9 cellular contexts compared by ENCODE assay signal in the genomic region with DNA sequence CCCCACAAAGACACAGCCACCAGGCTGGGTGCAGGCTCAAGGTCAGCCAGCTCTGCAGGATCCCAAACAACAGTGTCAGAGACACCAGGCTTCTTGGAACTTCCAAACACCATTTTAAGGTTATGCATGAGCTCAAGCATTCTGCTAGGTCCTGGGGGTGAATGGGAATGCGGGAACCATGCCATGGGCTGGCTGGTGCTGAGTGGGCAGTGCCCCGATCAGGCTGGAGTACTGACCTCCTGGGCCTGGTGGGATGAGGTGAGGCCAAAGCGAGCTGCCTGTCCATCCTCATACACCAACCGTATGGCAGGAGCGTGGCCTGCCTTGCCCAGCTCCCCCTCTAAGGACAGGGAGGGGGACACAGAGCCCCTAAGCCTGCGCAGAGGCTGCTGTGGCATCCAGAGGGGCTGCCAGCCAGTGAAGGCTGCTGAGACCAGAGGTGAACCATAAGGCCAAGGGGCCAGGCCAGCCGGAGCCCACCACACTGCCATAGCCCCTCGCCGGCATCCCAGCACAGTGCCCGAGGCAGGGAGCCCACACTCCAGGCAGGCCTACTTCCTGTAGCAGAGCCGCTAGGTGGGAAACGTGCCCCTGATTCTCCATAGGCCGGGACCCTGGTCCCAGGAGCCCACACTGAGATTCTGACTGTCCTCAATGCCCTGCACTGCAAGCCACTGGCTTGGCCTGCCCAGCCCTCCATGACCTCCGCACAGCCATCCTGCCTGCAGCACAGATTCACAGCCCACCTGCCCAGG.
DNase-seq lines count a peak whose midpoint lies in the region; ATAC-seq and TF ChIP-seq lines count a peak whose summit lies in the region.
"Had no signal": no experiment of that assay in that cellular context is flagged by ENCODE, and none has a peak within 500 bp of the region (broad histone marks: within the 10 kb centered on the region; RNA-seq: fewer than 3 reads in every experiment).

No MANE protein-coding gene starts in this region.

- ATAC-seq in DND-41 (ENCODE audit: insufficient read depth, low read depth): no peak
- ATAC-seq in activated CD8-positive, alpha-beta T cell treated with anti-CD3 and anti-CD28 coated beads for 36 hours: no peak
- ATAC-seq in heart right ventricle: peak in 2 of 8 donors; percentile 2 to 12
- peak in 2 of 4 donors; percentile 2 for ATAC-seq in psoas muscle
- no peak for ATAC-seq in GM18505 (IDR thresholded peaks at IDR 0.05; ENCODE audit: unreplicated experiment)

- H3K36me3 ChIP-seq in DND-41 (ENCODE audit: insufficient read depth, low read length) (peaks cover 70% of the 10 kb centered on the region), heart right ventricle (no peaks in the 10 kb centered on the region), psoas muscle (ENCODE audit: insufficient read depth in 1 of 2, low read depth in 1 of 2) (no peaks in the 10 kb centered on the region)

- H3K4me2 ChIP-seq in DND-41 (ENCODE audit: insufficient read depth, low read length): peak overlapping the region; percentile 73

- H2AFZ ChIP-seq in DND-41 (ENCODE audit: low read depth, low read length): no peak overlapping the region

- H3K4me3 ChIP-seq in DND-41 (ENCODE audit: low read depth in 1 of 2, low read length in 2 of 2): peak overlapping the region in 1 of 2 experiments; percentile 59; a peak in 2 of 4 replicates
- H3K4me3 ChIP-seq in heart right ventricle: peak overlapping the region in 1 of 10 donors; percentile 58
- no peak overlapping the region for H3K4me3 ChIP-seq in psoas muscle

- no peak for TF ChIP-seq CTCF in DND-41 (IDR thresholded peaks at IDR 0.05; ENCODE audit: borderline replicate concordance, extremely low read depth, low read length, poor library complexity, severe bottlenecking)
- TF ChIP-seq CTCF in activated CD8-positive, alpha-beta T cell treated with anti-CD3 and anti-CD28 coated beads for 36 hours (IDR thresholded peaks at IDR 0.05): no peak
- peak in 1 of 9 donors; percentile 2 for TF ChIP-seq CTCF in heart right ventricle (IDR thresholded peaks at IDR 0.05)
- no peak for TF ChIP-seq CTCF in psoas muscle (IDR thresholded peaks at IDR 0.05)

- POLR2A ChIA-PET in activated CD8-positive, alpha-beta T cell treated with anti-CD3 and anti-CD28 coated beads for 36 hours (lab: Charles Lee): interaction anchor here (0.8 to 0.9 kb wide), 3 partner anchors 34 to 137 kb away, joined by 3 to 4 read pairs (median 3); no protein-coding TSS in a partner anchor

- DNase-seq in DND-41: no peak
- DNase-seq in activated CD8-positive, alpha-beta T cell treated with anti-CD3 and anti-CD28 coated beads for 36 hours: no peak
- no peak for DNase-seq in heart right ventricle
- peak in 1 of 2 donors; percentile 58 for DNase-seq in psoas muscle
- no peak for DNase-seq in D341Med (ENCODE audit: low spot score)
- DNase-seq in stimulated activated CD4-positive, alpha-beta T cell treated with anti-CD3 and anti-CD28 coated beads, Interleukin-4, amount 100 ng/mL, for 1 hour: no peak
- DNase-seq in NCI-H69 (lab: John Stamatoyannopoulos, UW): no peak
- DNase-seq: NCI-H2081 treated with DMSO at 0.1 percent for 48 hours had no signal

- peaks cover 2% of the 10 kb centered on the region for H3K36me3 Mint-ChIP-seq in activated CD8-positive, alpha-beta T cell treated with anti-CD3 and anti-CD28 coated beads for 36 hours (ENCODE audit: low read depth)

- no peaks in the 10 kb centered on the region for H3K9me3 Mint-ChIP-seq in activated CD8-positive, alpha-beta T cell treated with anti-CD3 and anti-CD28 coated beads for 36 hours

- peaks cover 72% of the 10 kb centered on the region for H3K4me1 Mint-ChIP-seq in activated CD8-positive, alpha-beta T cell treated with anti-CD3 and anti-CD28 coated beads for 36 hours (ENCODE audit: low read depth)

- peaks cover 99% of the 10 kb centered on the region for H3K79me2 ChIP-seq in DND-41 (ENCODE audit: insufficient read depth, low read length)

- peaks cover 93% of the 10 kb centered on the region for H4K20me1 ChIP-seq in DND-41 (ENCODE audit: insufficient read depth, low read length)

- intact Hi-C loops in activated CD8-positive, alpha-beta T cell treated with anti-CD3 and anti-CD28 coated beads for 36 hours (cut with micrococcal nuclease): loop anchor here (5.0 kb wide), 1 partner anchor 36 kb away; no protein-coding TSS in a partner anchor
- intact Hi-C loops in heart right ventricle (cut with DNase I) (loop anchor here in 1 of 10 donors (5.0 kb wide), 1 partner anchor 131 kb away; no protein-coding TSS in a partner anchor), psoas muscle (cut with DNase I) (no loop called here)

- H3K27me3 Mint-ChIP-seq in activated CD8-positive, alpha-beta T cell treated with anti-CD3 and anti-CD28 coated beads for 36 hours: peaks cover 2% of the 10 kb centered on the region

- peak overlapping the region; percentile 94 for H3K27ac Mint-ChIP-seq in activated CD8-positive, alpha-beta T cell treated with anti-CD3 and anti-CD28 coated beads for 36 hours

- H3K27me3 ChIP-seq in DND-41 (ENCODE audit: insufficient read depth, low read length, poor library complexity): no peaks in the 10 kb centered on the region
- H3K27me3 ChIP-seq in heart right ventricle: no peaks in the 10 kb centered on the region
- no peaks in the 10 kb centered on the region for H3K27me3 ChIP-seq in psoas muscle (ENCODE audit: insufficient read depth in 3 of 3, low read length in 2 of 3)

- H3K27ac ChIP-seq in DND-41 (ENCODE audit: low read length) (peak overlapping the region; percentile 94), heart right ventricle (peak overlapping the region; percentile 36 to 96 (median 76)), psoas muscle (peak overlapping the region; percentile 86)

- TF ChIP-seq POLR2A in GM18505 (IDR thresholded peaks at IDR 0.05; ENCODE audit: borderline replicate concordance, extremely low read depth, insufficient read depth, insufficient read length): no peak

- CTCF ChIA-PET in activated CD8-positive, alpha-beta T cell treated with anti-CD3 and anti-CD28 coated beads for 36 hours (lab: Charles Lee): interaction anchor here (0.9 to 3.7 kb wide), 7 partner anchors 9 to 131 kb away, joined by 3 to 31 read pairs (median 4); no protein-coding TSS in a partner anchor

- H3K4me1 ChIP-seq in DND-41 (ENCODE audit: insufficient read depth, low read length): peaks cover 98% of the 10 kb centered on the region
- peaks cover 43 to 94% (median 67%) of the 10 kb centered on the region in 9 donors for H3K4me1 ChIP-seq in heart right ventricle
- peaks cover 92% of the 10 kb centered on the region for H3K4me1 ChIP-seq in psoas muscle

- H3K9me3 ChIP-seq in DND-41 (ENCODE audit: insufficient read depth, low read length, severe bottlenecking) (no peaks in the 10 kb centered on the region), heart right ventricle (no peaks in the 10 kb centered on the region), psoas muscle (no peaks in the 10 kb centered on the region)

- 84 to 94% methylated on average over 14 of the region's 14 CpGs for WGBS in heart right ventricle, 2 donors
- 69 to 77% (median 76%) methylated on average over 13 to 14 of the region's 14 CpGs for WGBS in psoas muscle, 3 donors

- H3K4me3 Mint-ChIP-seq in activated CD8-positive, alpha-beta T cell treated with anti-CD3 and anti-CD28 coated beads for 36 hours: peak overlapping the region; percentile 79

- H3K9ac ChIP-seq in DND-41 (ENCODE audit: low read depth, low read length): peak overlapping the region; percentile 59
